ENCODE assay signal across 22 cellular contexts in genomic region chr11:13104619-13105236, GRCh38.
A peak's percentile ranks its signal among the peaks of the same experiment; 100 is the strongest.
DNase-seq lines count a peak whose midpoint lies in the region; ATAC-seq, FAIRE-seq and TF ChIP-seq lines count a peak whose summit lies in the region.
"Had no signal": no experiment of that assay in that cellular context is flagged by ENCODE, and none has a peak within 500 bp of the region (broad histone marks: within the 10 kb centered on the region; RNA-seq: fewer than 3 reads in every experiment).

No MANE protein-coding gene starts in this region.

- peak; percentile 83 for DNase-seq in NCI-H2107 treated with DMSO at 0.1 percent for 48 hours (lab: John Stamatoyannopoulos, UW; ENCODE audit: unreplicated experiment)
- no peak for DNase-seq in NCI-H2107 (lab: John Stamatoyannopoulos, UW)
- DNase-seq in NCI-H146 treated with DMSO at 0.1 percent for 48 hours (lab: John Stamatoyannopoulos, UW; ENCODE audit: unreplicated experiment), result peak; percentile 57
- DNase-seq in K562 (ENCODE audit: extremely low read depth in 1 of 4, low spot score in 3 of 4), result peak in 1 of 4 experiments; percentile 43
- no peak for DNase-seq in DMS 273 treated with DMSO at 0.1 percent for 48 hours (lab: John Stamatoyannopoulos, UW)
- DNase-seq: activated CD4-positive, alpha-beta T cell treated with anti-CD3 and anti-CD28 coated beads for 36 hours; activated CD8-positive, alpha-beta memory T cell treated with anti-CD3 and anti-CD28 coated beads, Interleukin-2, amount 50 U/mL, for 48 hours; activated naive CD4-positive, alpha-beta T cell treated with anti-CD3 and anti-CD28 coated beads for 36 hours; CD4-positive, alpha-beta memory T cell; dorsolateral prefrontal cortex; hypothalamus; kidney glomerular epithelial cell; NK-92 treated with Interleukin-12 subunit alpha and Interleukin-12 subunit beta, amount 100 ng/mL, for 24 hours; stimulated activated CD4-positive, alpha-beta T cell treated with anti-CD3 and anti-CD28 coated beads, Interleukin-12 subunit alpha, Interleukin-12 subunit beta, amount 100 ng/mL, for 4 hours; stimulated activated naive CD8-positive, alpha-beta T cell treated with anti-CD3 and anti-CD28 coated beads, Interleukin-15, Interleukin-2, amounts not matched to agents 100 U/mL and 50 U/mL, for 24 hours; T-helper 2 cell; upper lobe of left lung had no signal

- intact Hi-C loops in K562 (cut with micrococcal nuclease), result loop anchor here (1.0 to 2.0 kb wide), 2 partner anchors 14 to 116 kb away; no protein-coding TSS in a partner anchor

- H3K9me1 ChIP-seq in K562 (ENCODE audit: control insufficient read depth, insufficient read depth, low read length), result no peaks in the 10 kb centered on the region

- no peak for TF ChIP-seq CTCF in K562 (IDR thresholded peaks at IDR 0.05 in 2 of 3, conservative IDR thresholded peaks at IDR 0.05 in 1 of 3; ENCODE audit: insufficient read depth in 2 of 3, low read depth in 1 of 3, low read length in 3 of 3)
- TF ChIP-seq CTCF in nephron (IDR thresholded peaks at IDR 0.05; ENCODE audit: unreplicated experiment in 3 of 3), result no peak

- no peak overlapping the region for H3K4me3 ChIP-seq in K562
- H3K4me3 ChIP-seq: dorsolateral prefrontal cortex, upper lobe of left lung had no signal

- H3K27me3 Mint-ChIP-seq in nephron (ENCODE audit: low read depth), result peaks cover 6% of the 10 kb centered on the region

- H3K9me3 ChIP-seq in K562 (replicated peaks; ENCODE audit: control insufficient read depth, insufficient read depth, low read depth, low read length), result no peaks in the 10 kb centered on the region; the same call in 1 of the 2 replicates
- H3K9me3 ChIP-seq: upper lobe of left lung had no signal

- WGBS in K562 (ENCODE audit: insufficient coverage, low coverage, missing lambda C conversion rate), result 2% methylated on average over 5 of the region's 5 CpGs

- H3K36me3 ChIP-seq in K562 (ENCODE audit: control insufficient read depth, insufficient read depth, low read length), result no peaks in the 10 kb centered on the region
- H3K36me3 ChIP-seq: upper lobe of left lung had no signal

- TF ChIP-seq POLR2A in K562 (conservative IDR thresholded peaks at IDR 0.05), result no peak

- CTCF ChIA-PET in K562 (lab: Yijun Ruan, JAX; ENCODE audit: low intra/inter-chr PET ratio), result no interaction called here

- peak overlapping the region; percentile 64 for H3K4me2 ChIP-seq in K562 (ENCODE audit: insufficient read depth, low read length)

- peak; percentile 56 for ATAC-seq in K562
- ATAC-seq in GM21447 (IDR thresholded peaks at IDR 0.05; ENCODE audit: unreplicated experiment), result no peak
- ATAC-seq in HG02970 (IDR thresholded peaks at IDR 0.05; ENCODE audit: low FRiP score, unreplicated experiment), result no peak
- ATAC-seq: activated CD4-positive, alpha-beta T cell treated with anti-CD3 and anti-CD28 coated beads for 36 hours; stimulated activated naive CD8-positive, alpha-beta T cell treated with anti-CD3 and anti-CD28 coated beads, Interleukin-15, Interleukin-2, amounts not matched to agents 100 U/mL and 50 U/mL, for 24 hours had no signal

- TF ChIP-seq RAD21 in K562 (CRISPR knock-in tag; conservative IDR thresholded peaks at IDR 0.05 in 1 of 2, IDR thresholded peaks at IDR 0.05 in 1 of 2), result no peak; a peak in 1 of 4 replicates

- no peaks in the 10 kb centered on the region for H3K79me2 ChIP-seq in K562 (ENCODE audit: control insufficient read depth, insufficient read depth, low read length)

- no peaks in the 10 kb centered on the region for H3K9me3 Mint-ChIP-seq in nephron

- no peaks in the 10 kb centered on the region for H3K27me3 ChIP-seq in K562 (ENCODE audit: control insufficient read depth in 2 of 2, insufficient read depth in 2 of 2, low read length in 2 of 2)
- H3K27me3 ChIP-seq: dorsolateral prefrontal cortex, upper lobe of left lung had no signal

- H3K36me3 Mint-ChIP-seq in nephron (ENCODE audit: low read depth), result no peaks in the 10 kb centered on the region
- H3K36me3 Mint-ChIP-seq: CD4-positive, alpha-beta memory T cell; IgD-negative memory B cell had no signal

- H4K20me1 ChIP-seq in K562 (replicated peaks; ENCODE audit: control insufficient read depth, insufficient read depth, low read length), result no peaks in the 10 kb centered on the region

- peaks cover 60% of the 10 kb centered on the region for H3K4me1 Mint-ChIP-seq in nephron
- H3K4me1 Mint-ChIP-seq: activated CD4-positive, alpha-beta T cell treated with anti-CD3 and anti-CD28 coated beads for 36 hours; CD4-positive, alpha-beta memory T cell; IgD-negative memory B cell had no signal

- POLR2A ChIA-PET in K562 (lab: Yijun Ruan, JAX), result interaction anchor here (1.2 to 1.6 kb wide), 3 partner anchors 8 to 13 kb away, joined by 4 to 9 read pairs (median 5); no protein-coding TSS in a partner anchor

- peak overlapping the region; percentile 52 for H2AFZ ChIP-seq in K562 (ENCODE audit: low read depth, low read length)

- no peak for TF ChIP-seq EP300 in K562 (IDR thresholded peaks at IDR 0.05; ENCODE audit: low read length)

- H3K27ac Mint-ChIP-seq in nephron, result peak overlapping the region; percentile 48 to 68 (median 49)
- H3K27ac Mint-ChIP-seq: activated CD4-positive, alpha-beta T cell treated with anti-CD3 and anti-CD28 coated beads for 36 hours; activated naive CD4-positive, alpha-beta T cell treated with anti-CD3 and anti-CD28 coated beads for 36 hours; IgD-negative memory B cell had no signal

- FAIRE-seq in K562 (lab: Jason Lieb, UNC), result no peak
- FAIRE-seq: GM12892 had no signal

- peaks cover 31 to 56% of the 10 kb centered on the region in 2 experiments for H3K4me1 ChIP-seq in K562 (replicated peaks in 1 of 2; ENCODE audit: control insufficient read depth in 2 of 2, insufficient read depth in 2 of 2, low read length in 2 of 2)

- no TSS peak for BruUV-seq in K562 (replicated peaks; lab: Mats Ljungman, UMichigan)

- in situ Hi-C loops in K562 (cut with MboI), result no loop called here

- peak overlapping the region; percentile 62 for H3K27ac ChIP-seq in K562 (ENCODE audit: extremely low read depth, low read depth, low read length)
- H3K27ac ChIP-seq: dorsolateral prefrontal cortex, upper lobe of left lung had no signal

- peak overlapping the region in 1 of 2 experiments; percentile 24; a peak in 2 of 4 replicates for H3K9ac ChIP-seq in K562 (ENCODE audit: insufficient read depth in 1 of 2, low read depth in 2 of 2, low read length in 2 of 2)

- H3K4me3 Mint-ChIP-seq in nephron, result no peak overlapping the region
- H3K4me3 Mint-ChIP-seq: activated CD4-positive, alpha-beta T cell treated with anti-CD3 and anti-CD28 coated beads for 36 hours; activated naive CD4-positive, alpha-beta T cell treated with anti-CD3 and anti-CD28 coated beads for 36 hours; CD4-positive, alpha-beta memory T cell; IgD-negative memory B cell had no signal

TF ChIP-seq in K562, 482 proteins besides CTCF, POLR2A, EP300 and RAD21 (continues in another document):
- TF ChIP-seq DIDO1 (tag; IDR thresholded peaks at IDR 0.05; ENCODE audit: low read depth) (no peak), MTA1 (IDR thresholded peaks at IDR 0.05; ENCODE audit: borderline replicate concordance) (no peak), ZNF584 (CRISPR knock-in tag; IDR thresholded peaks at IDR 0.05; ENCODE audit: low read depth) (no peak), ERF (CRISPR knock-in tag; IDR thresholded peaks at IDR 0.05) (peak; percentile 16; the same call in 1 of the 2 replicates), XRCC3 (IDR thresholded peaks at IDR 0.05) (no peak), CEBPG (CRISPR knock-in tag; IDR thresholded peaks at IDR 0.05) (no peak), CEBPG (tag; conservative IDR thresholded peaks at IDR 0.05 in 1 of 2, IDR thresholded peaks at IDR 0.05 in 1 of 2) (no peak), E2F8 (IDR thresholded peaks at IDR 0.05; ENCODE audit: low read depth, partially characterized antibody) (no peak), ZNF444 (CRISPR knock-in tag; IDR thresholded peaks at IDR 0.05) (no peak)
- TF ChIP-seq, protein P1, sequence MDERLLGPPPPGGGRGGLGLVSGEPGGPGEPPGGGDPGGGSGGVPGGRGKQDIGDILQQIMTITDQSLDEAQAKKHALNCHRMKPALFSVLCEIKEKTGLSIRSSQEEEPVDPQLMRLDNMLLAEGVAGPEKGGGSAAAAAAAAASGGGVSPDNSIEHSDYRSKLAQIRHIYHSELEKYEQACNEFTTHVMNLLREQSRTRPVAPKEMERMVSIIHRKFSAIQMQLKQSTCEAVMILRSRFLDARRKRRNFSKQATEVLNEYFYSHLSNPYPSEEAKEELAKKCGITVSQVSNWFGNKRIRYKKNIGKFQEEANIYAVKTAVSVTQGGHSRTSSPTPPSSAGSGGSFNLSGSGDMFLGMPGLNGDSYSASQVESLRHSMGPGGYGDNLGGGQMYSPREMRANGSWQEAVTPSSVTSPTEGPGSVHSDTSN (CRISPR knock-in tag; IDR thresholded peaks at IDR 0.05; ENCODE audit: low read depth), result no peak
- TF ChIP-seq, protein P1 (tag; conservative IDR thresholded peaks at IDR 0.05; ENCODE audit: low read depth), result no peak

Comparison
In these comparisons a context has a peak if more than half of its experiments do, and no peak if none do; other contexts are left out.
1. DNase-seq: peak in NCI-H2107 treated with DMSO at 0.1 percent for 48 hours (single experiment) and NCI-H146 treated with DMSO at 0.1 percent for 48 hours (single experiment); none in NCI-H2107 (single experiment) and DMS 273 treated with DMSO at 0.1 percent for 48 hours (single experiment).